In genomic region chr3:58804914-58805313, GRCh38 we compare ENCODE assay signal across 19 cellular contexts.
"Had no signal": no experiment of that assay in that cellular context is flagged by ENCODE, and none has a peak within 500 bp of the region (broad histone marks: within the 10 kb centered on the region; RNA-seq: fewer than 3 reads in every experiment).

No MANE protein-coding gene starts in this region.

- DNase-seq: dorsolateral prefrontal cortex; effector CD4-positive, alpha-beta T cell; head of caudate nucleus; left ventricle myocardium superior; lower lobe of right lung; naive thymus-derived CD8-positive, alpha-beta T cell; nephron progenitor cell; nucleus accumbens; ovary; stimulated activated CD4-positive, alpha-beta T cell treated with anti-CD3 and anti-CD28 coated beads, Interleukin-2, amount 100 ng/mL, for 24 hours; stimulated activated CD4-positive, alpha-beta T cell treated with anti-CD3 and anti-CD28 coated beads, Interleukin-4, amount 100 ng/mL, for 24 hours; stimulated activated naive CD8-positive, alpha-beta T cell treated with anti-CD3 and anti-CD28 coated beads, Interleukin-15, Interleukin-2, amounts not matched to agents 100 U/mL and 50 U/mL, for 24 hours; substantia nigra; testis; tibial artery had no signal

- ATAC-seq: left ventricle myocardium superior; lower lobe of right lung; naive thymus-derived CD8-positive, alpha-beta T cell; sciatic nerve; stimulated activated memory B cell treated with anti-CD40 and anti-IgM and Interleukin-4, amounts not matched to agents 10 μg/mL and 1 μg/mL and 100 μg/mL, for 72 hours; stimulated activated naive CD8-positive, alpha-beta T cell treated with anti-CD3 and anti-CD28 coated beads, Interleukin-15, Interleukin-2, amounts not matched to agents 100 U/mL and 50 U/mL, for 24 hours had no signal

- H3K4me3 ChIP-seq: dorsolateral prefrontal cortex, lower lobe of right lung, ovary, testis, tibial artery had no signal

- H3K9me3 ChIP-seq: lower lobe of right lung, ovary, testis, tibial artery had no signal

- H3K27me3 ChIP-seq: dorsolateral prefrontal cortex, ovary, testis, tibial artery had no signal

- H3K36me3 ChIP-seq: lower lobe of right lung, ovary, tibial artery had no signal

- FAIRE-seq: colon, keratinocyte had no signal

- H3K27ac ChIP-seq: dorsolateral prefrontal cortex, lower lobe of right lung, ovary, testis, tibial artery had no signal

- H3K4me1 ChIP-seq: lower lobe of right lung, testis, tibial artery had no signal
